13 cellular contexts compared by ENCODE assay signal in the genomic region with DNA sequence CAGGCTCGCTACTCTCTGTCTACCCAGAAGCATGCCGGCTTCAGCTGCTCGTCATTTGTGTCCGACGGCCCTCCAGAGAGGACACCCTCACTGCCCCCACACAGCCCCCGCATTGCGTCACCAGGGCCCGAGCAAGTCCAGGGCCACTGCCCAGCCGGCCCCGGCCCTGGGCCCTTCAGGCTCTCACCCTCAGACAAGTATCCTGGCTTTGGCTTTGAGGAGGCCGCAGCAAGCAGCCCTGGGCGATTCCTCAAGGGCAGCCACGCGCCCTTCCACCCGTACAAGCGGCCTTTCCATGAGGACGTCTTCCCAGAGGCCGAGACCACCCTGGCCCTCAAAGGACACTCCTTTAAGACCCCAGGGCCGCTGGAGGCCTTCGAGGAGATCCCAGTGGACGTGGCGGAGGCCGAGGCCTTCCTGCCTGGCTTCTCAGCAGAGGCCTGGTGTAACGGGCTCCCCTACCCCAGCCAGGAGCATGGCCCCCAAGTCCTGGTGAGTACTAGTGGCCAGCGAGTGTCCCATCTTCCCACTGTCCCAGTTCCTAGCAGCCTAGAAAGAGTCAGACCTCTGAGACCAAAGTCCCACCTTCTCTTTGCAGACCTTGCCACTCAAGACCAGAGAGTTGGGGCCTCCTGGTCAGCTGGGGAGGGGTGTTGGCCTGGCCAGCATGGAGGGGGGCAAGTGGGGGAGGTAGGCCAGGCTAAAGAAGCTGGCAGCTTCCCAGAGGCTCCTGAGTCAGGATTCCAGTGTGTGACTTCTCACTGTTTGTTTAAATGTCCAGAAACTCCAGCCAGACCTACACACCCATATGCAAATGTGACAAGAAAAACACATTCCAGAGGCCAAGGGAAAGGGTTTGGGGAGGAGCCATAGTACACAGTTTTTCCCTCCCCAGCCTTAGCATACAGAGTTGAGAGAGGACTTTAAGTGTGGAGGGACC. TPM values are rescaled to one million over a fixed set of nuclear protein-coding genes. Genes with fewer than 3 reads are reported as not detected.
DNase-seq lines count a peak whose midpoint lies in the region; ATAC-seq and TF ChIP-seq lines count a peak whose summit lies in the region.
"Had no signal": no experiment of that assay in that cellular context is flagged by ENCODE, and none has a peak within 500 bp of the region (broad histone marks: within the 10 kb centered on the region; RNA-seq: fewer than 3 reads in every experiment).

No MANE protein-coding gene starts in this region.

- H2BK5ac ChIP-seq in neuronal stem cell (ENCODE audit: low read length), result no peak overlapping the region

- TF ChIP-seq CTCF in AG10803 (conservative IDR thresholded peaks at IDR 0.05; ENCODE audit: low read length) (no peak), heart right ventricle (IDR thresholded peaks at IDR 0.05) (no peak)

- peak; percentile 39 for DNase-seq in AG10803 (ENCODE audit: low read depth)
- peak; percentile 73 for DNase-seq in LoVo (ENCODE audit: low spot score)
- no peak for DNase-seq in neuronal stem cell (ENCODE audit: low spot score)
- DNase-seq in activated CD4-positive, alpha-beta T cell treated with anti-CD3 and anti-CD28 coated beads for 1 hour, result no peak
- DNase-seq in SHP77 treated with DMSO at 0.1 percent for 48 hours (lab: John Stamatoyannopoulos, UW), result no peak
- DNase-seq in heart right ventricle, result no peak
- DNase-seq in KG1 (lab: John Stamatoyannopoulos, UW), result no peak
- DNase-seq: activated B cell treated with CpG ODN at 0.5 μM for 24 hours; activated naive CD8-positive, alpha-beta T cell treated with anti-CD3 and anti-CD28 coated beads, Interleukin-2, amount 10 ng/mL, durations not matched to agents 7 days and 5 days; COR-L47 had no signal

- no CpG with 5 or more reads among the region's 25 CpGs for WGBS in neuronal stem cell (ENCODE audit: extremely low coverage in 2 of 2, insufficient read length in 2 of 2, insufficient replicate concordance in 1 of 2), 2 donors
- WGBS in heart right ventricle, 2 donors, result 88 to 90% methylated on average over 25 of the region's 25 CpGs

- H3K36me3 ChIP-seq in neuronal stem cell (replicated peaks in 1 of 2; ENCODE audit: control insufficient read depth in 2 of 2, insufficient read depth in 2 of 2, low read length in 2 of 2) (no peaks in the 10 kb centered on the region), heart right ventricle (no peaks in the 10 kb centered on the region)
- H3K36me3 ChIP-seq: heart left ventricle had no signal

- no peak overlapping the region for H2BK120ac ChIP-seq in neuronal stem cell (ENCODE audit: low read depth, low read length)

- peak overlapping the region; percentile 44 for H2AFZ ChIP-seq in neuronal stem cell (ENCODE audit: low read length)

- no peaks in the 10 kb centered on the region for H3K79me1 ChIP-seq in neuronal stem cell (ENCODE audit: low read depth, low read length)

- H3K27ac ChIP-seq in neuronal stem cell (replicated peaks; ENCODE audit: low read length) (no peak overlapping the region), heart right ventricle (no peak overlapping the region)
- H3K27ac ChIP-seq: heart left ventricle had no signal

- peak overlapping the region; percentile 66 for H2BK12ac ChIP-seq in neuronal stem cell (ENCODE audit: low read length)

- no peak overlapping the region for H3K4me2 ChIP-seq in neuronal stem cell (ENCODE audit: insufficient read depth, low read length, poor library complexity, severe bottlenecking)

- intact Hi-C loops in heart right ventricle (cut with DNase I), result no loop called here

- H3K4me3 ChIP-seq in AG10803 (ENCODE audit: low read length), result no peak overlapping the region
- no peak overlapping the region for H3K4me3 ChIP-seq in neuronal stem cell (ENCODE audit: low read length in 2 of 2)
- H3K4me3 ChIP-seq in heart right ventricle, result no peak overlapping the region
- H3K4me3 ChIP-seq: heart left ventricle had no signal

- ATAC-seq in esophagus mucosa (peak; percentile 60), heart right ventricle (no peak)
- ATAC-seq: heart left ventricle had no signal

- peak overlapping the region; percentile 58 for H2AK5ac ChIP-seq in neuronal stem cell (ENCODE audit: low read depth, low read length)

- H3K4ac ChIP-seq in neuronal stem cell (ENCODE audit: low read length), result no peak overlapping the region

- peak overlapping the region; percentile 49 for H3K14ac ChIP-seq in neuronal stem cell (ENCODE audit: low read length)

- H2BK15ac ChIP-seq in neuronal stem cell (ENCODE audit: low read length), result peak overlapping the region; percentile 89

- peaks cover 12 to 24% of the 10 kb centered on the region in 2 donors for H3K4me1 ChIP-seq in neuronal stem cell (ENCODE audit: control insufficient read depth in 2 of 2, insufficient read depth in 1 of 2, low read depth in 1 of 2, low read length in 2 of 2)
- H3K4me1 ChIP-seq in heart right ventricle, result no peaks in the 10 kb centered on the region
- H3K4me1 ChIP-seq: heart left ventricle had no signal

- H3K9me3 ChIP-seq in neuronal stem cell (replicated peaks in 1 of 2; ENCODE audit: control insufficient read depth in 2 of 2, insufficient read depth in 1 of 2, low read depth in 1 of 2, low read length in 2 of 2) (no peaks in the 10 kb centered on the region), heart right ventricle (no peaks in the 10 kb centered on the region)
- H3K9me3 ChIP-seq: heart left ventricle had no signal

- no peak overlapping the region for H4K8ac ChIP-seq in neuronal stem cell (ENCODE audit: low read depth, low read length)

- H3K27me3 ChIP-seq in neuronal stem cell (ENCODE audit: control insufficient read depth in 3 of 3, insufficient read depth in 3 of 3, low read depth in 1 of 3, low read length in 3 of 3) (peaks cover 0 to 32% (median 0%) of the 10 kb centered on the region in 3 experiments), heart right ventricle (peaks cover 0 to 4% (median 0%) of the 10 kb centered on the region in 7 donors)

- H3K23ac ChIP-seq in neuronal stem cell (ENCODE audit: low read depth, low read length, poor library complexity), result no peak overlapping the region

- peak overlapping the region; percentile 70 for H3K18ac ChIP-seq in neuronal stem cell (ENCODE audit: low read length)

- H3K9ac ChIP-seq in neuronal stem cell (ENCODE audit: low read depth, low read length, poor library complexity), result no peak overlapping the region

- H4K91ac ChIP-seq in neuronal stem cell (ENCODE audit: low read depth, low read length, poor library complexity), result no peak overlapping the region

RNA-seq across cellular contexts. Expression of gene FOXN1, which starts 18.6 kb away (rescaled TPM):
- total RNA-seq in esophagus mucosa, result 14.8 TPM
- polyA plus RNA-seq in neuronal stem cell (2013, experiment 1 of 2), result not detected
- not detected for polyA plus RNA-seq in neuronal stem cell (2013, experiment 2 of 2)
- total RNA-seq in heart right ventricle, result not detected
- not detected for polyA plus RNA-seq in heart right ventricle
- total RNA-seq: activated B cell treated with CpG ODN at 0.5 μM for 24 hours; activated naive CD8-positive, alpha-beta T cell treated with anti-CD3 and anti-CD28 coated beads, Interleukin-2, amount 10 ng/mL, durations not matched to agents 7 days and 5 days; heart left ventricle; right cardiac atrium had no signal
- polyA plus RNA-seq: heart left ventricle, right cardiac atrium had no signal

RNA-seq across cellular contexts. Expression of gene UNC119, which starts 27.7 kb away (rescaled TPM):
- total RNA-seq in esophagus mucosa (19.2 TPM), heart right ventricle (10 to 100 TPM; 10.6 to 23.4 (median 21.0) TPM)
- polyA plus RNA-seq in neuronal stem cell (2013, experiment 1 of 2), result 79.0 TPM
- polyA plus RNA-seq in neuronal stem cell (2013, experiment 2 of 2), result 76.0 TPM
- 10 to 100 TPM; 18.0 to 23.8 TPM for polyA plus RNA-seq in heart right ventricle

RNA-seq across cellular contexts. Expression of gene PIGS, which starts 46.6 kb away (rescaled TPM):
- total RNA-seq in esophagus mucosa (37.3 TPM), heart right ventricle (10 to 100 TPM; 44.6 to 69.3 (median 49.6) TPM)
- 43.2 TPM for polyA plus RNA-seq in neuronal stem cell (2013, experiment 1 of 2)
- polyA plus RNA-seq in neuronal stem cell (2013, experiment 2 of 2), result 43.8 TPM
- 10 to 100 TPM in 1 of 2 donors, 1 to 10 TPM in 1; 9.0 to 44.9 TPM for polyA plus RNA-seq in heart right ventricle

RNA-seq across cellular contexts. Expression of gene SLC13A2, which starts 51.3 kb away (rescaled TPM):
- total RNA-seq in esophagus mucosa (not detected), heart right ventricle (not detected)
- polyA plus RNA-seq in neuronal stem cell (2013, experiment 1 of 2), result not detected
- not detected for polyA plus RNA-seq in neuronal stem cell (2013, experiment 2 of 2)
- not detected for polyA plus RNA-seq in heart right ventricle
- total RNA-seq: activated B cell treated with CpG ODN at 0.5 μM for 24 hours; activated naive CD8-positive, alpha-beta T cell treated with anti-CD3 and anti-CD28 coated beads, Interleukin-2, amount 10 ng/mL, durations not matched to agents 7 days and 5 days; heart left ventricle; right cardiac atrium had no signal
- polyA plus RNA-seq: right cardiac atrium had no signal

RNA-seq across cellular contexts. Expression of gene ALDOC, which starts 51.9 kb away (rescaled TPM):
- total RNA-seq in esophagus mucosa, result 24.9 TPM
- polyA plus RNA-seq in neuronal stem cell (2013, experiment 1 of 2), result 10.6 TPM
- polyA plus RNA-seq in neuronal stem cell (2013, experiment 2 of 2), result 10.9 TPM
- total RNA-seq in heart right ventricle, result 100 to 1,000 TPM; 196 to 416 (median 291) TPM
- 100 to 1,000 TPM; 122 to 156 TPM for polyA plus RNA-seq in heart right ventricle

Comparison
In these comparisons a context has a peak if more than half of its experiments do, and no peak if none do; other contexts are left out.
1. DNase-seq: peak in AG10803 (single experiment) and LoVo (single experiment); none in neuronal stem cell (single experiment), activated CD4-positive, alpha-beta T cell treated with anti-CD3 and anti-CD28 coated beads for 1 hour (single experiment), SHP77 treated with DMSO at 0.1 percent for 48 hours (single experiment), heart right ventricle (0 of 2) and KG1 (single experiment).
2. RNA of gene FOXN1, which starts 18.6 kb away (total RNA-seq): 14.8 TPM in esophagus mucosa (single experiment); not detected in heart right ventricle; every median in the first group is over 10 times any median in the second.